15 cellular contexts compared by ENCODE assay signal in genomic region chr17:49670002-49670401, GRCh38. TPM values are rescaled to one million over a fixed set of nuclear protein-coding genes. Genes with fewer than 3 reads are reported as not detected.
DNase-seq lines count a peak whose midpoint lies in the region; ATAC-seq and TF ChIP-seq lines count a peak whose summit lies in the region.
"Had no signal": no experiment of that assay in that cellular context is flagged by ENCODE, and none has a peak within 500 bp of the region (broad histone marks: within the 10 kb centered on the region; RNA-seq: fewer than 3 reads in every experiment).

No MANE protein-coding gene starts in this region.

- H3F3A ChIP-seq in Loucy (ENCODE audit: low read depth) = no peaks in the 10 kb centered on the region

- TF ChIP-seq EP300 in sigmoid colon (IDR thresholded peaks at IDR 0.05) = no peak

- H3K27ac ChIP-seq in sigmoid colon (peak overlapping the region; percentile 54 to 98 (median 82)), brain microvascular endothelial cell (no peak overlapping the region)
- H3K27ac ChIP-seq: suprapubic skin had no signal

- in situ Hi-C loops in G401 (cut with HindIII; ENCODE audit: low sequenced_read_pairs) = no loop called here
- in situ Hi-C loops in brain microvascular endothelial cell (cut with HindIII; ENCODE audit: low pct_ligation_motif_present, low sequenced_read_pairs) = no loop called here

- peak overlapping the region; percentile 37 for H3K4me2 ChIP-seq in Loucy (ENCODE audit: low read depth, low read length, poor library complexity, severe bottlenecking)

- H3K9me3 ChIP-seq in Loucy (ENCODE audit: insufficient read depth, low read depth, low read length) = no peaks in the 10 kb centered on the region
- no peaks in the 10 kb centered on the region for H3K9me3 ChIP-seq in sigmoid colon
- H3K9me3 ChIP-seq: suprapubic skin had no signal

- H3K4me3 ChIP-seq in Loucy (ENCODE audit: low read length, poor library complexity, severe bottlenecking) (no peak overlapping the region), sigmoid colon (peak overlapping the region in 1 of 4 donors; percentile 7), brain microvascular endothelial cell (ENCODE audit: low read depth, low read length) (no peak overlapping the region)
- H3K4me3 ChIP-seq: suprapubic skin had no signal

- H3K36me3 ChIP-seq in Loucy (ENCODE audit: insufficient read depth, low read length) (peaks cover 8% of the 10 kb centered on the region; the same call in 1 of the 2 replicates), sigmoid colon (peaks cover 0 to 2% (median 0%) of the 10 kb centered on the region in 4 donors), brain microvascular endothelial cell (replicated peaks) (no peaks in the 10 kb centered on the region)
- H3K36me3 ChIP-seq: suprapubic skin had no signal

- intact Hi-C loops in left colon (cut with DNase I, micrococcal nuclease) (no loop called here), sigmoid colon (cut with DNase I) (no loop called here)

- TF ChIP-seq CTCF in Loucy (conservative IDR thresholded peaks at IDR 0.05; ENCODE audit: low read length) (no peak), sigmoid colon (IDR thresholded peaks at IDR 0.05) (no peak), brain microvascular endothelial cell (IDR thresholded peaks at IDR 0.05; ENCODE audit: low read depth, low read length, missing control alignments) (no peak)

- peaks cover 46% of the 10 kb centered on the region for H4K20me1 ChIP-seq in Loucy (ENCODE audit: insufficient read depth, low read length, poor library complexity, severe bottlenecking)

- H3K79me2 ChIP-seq in Loucy (ENCODE audit: insufficient read depth, low read length) = peaks cover 85% of the 10 kb centered on the region

- H3K27me3 ChIP-seq in Loucy (ENCODE audit: insufficient read depth, low read length, poor library complexity, severe bottlenecking) (no peaks in the 10 kb centered on the region), sigmoid colon (no peaks in the 10 kb centered on the region), brain microvascular endothelial cell (replicated peaks) (no peaks in the 10 kb centered on the region)
- H3K27me3 ChIP-seq: suprapubic skin had no signal

- peaks cover 25% of the 10 kb centered on the region for H3K4me1 ChIP-seq in Loucy (ENCODE audit: insufficient read depth, low read length, poor library complexity, severe bottlenecking)
- H3K4me1 ChIP-seq in sigmoid colon = peaks cover 0 to 62% (median 55%) of the 10 kb centered on the region in 4 donors

- no peaks in the 10 kb centered on the region for H3K9me2 ChIP-seq in Loucy (replicated peaks; ENCODE audit: low read depth, low read length)

- WGBS in sigmoid colon, 2 donors = 51 to 67% methylated on average over 1 of the region's 1 CpG

- no peak for TF ChIP-seq POLR2A in sigmoid colon (IDR thresholded peaks at IDR 0.05)

- H3K9ac ChIP-seq in Loucy (ENCODE audit: low read depth, low read length, poor library complexity, severe bottlenecking) = no peak overlapping the region

- DNase-seq in G401 (ENCODE audit: low spot score) (peak; percentile 31), left colon (no peak), sigmoid colon (no peak), hepatic stellate cell (ENCODE audit: low spot score) (no peak), HT-29 (ENCODE audit: low spot score) (no peak), brain microvascular endothelial cell (no peak)
- DNase-seq: activated effector memory CD4-positive, alpha-beta T cell treated with anti-CD3 and anti-CD28 coated beads, Interleukin-2, amount 50 U/mL, for 16 hours; aorta; DMS153; small intestine; stimulated activated CD4-positive, alpha-beta T cell treated with anti-CD3 and anti-CD28 coated beads, Interleukin-4, amount 100 ng/mL, for 24 hours; T-helper 9 cell had no signal

- peak; percentile 35 for ATAC-seq in left colon
- ATAC-seq in GM19328 (IDR thresholded peaks at IDR 0.05; ENCODE audit: unreplicated experiment) = no peak

- no peak overlapping the region for H2AFZ ChIP-seq in Loucy (ENCODE audit: low read length)

RNA-seq across cellular contexts. Expression of gene SPOP, which starts 7.9 kb away (rescaled TPM):
- 158 and 200 TPM in 2 replicates for total RNA-seq in G401 (2014; rRNA removed; shearing (Covaris generic))
- total RNA-seq in left colon (10 to 100 TPM; 53.4 to 73.3 TPM), sigmoid colon (100 to 1,000 TPM; 226 to 332 (median 280) TPM)
- 10 to 100 TPM; 33.0 to 38.9 (median 35.6) TPM for polyA plus RNA-seq in sigmoid colon
- total RNA-seq in HT-29 (2014; rRNA removed; shearing (Covaris generic)) = 37.4 and 60.5 TPM in 2 replicates

RNA-seq across cellular contexts. Expression of gene SLC35B1, which starts 37.8 kb away (rescaled TPM):
- total RNA-seq in G401 (2014; rRNA removed; shearing (Covaris generic)) = 65.5 and 66.2 TPM in 2 replicates
- 10 to 100 TPM; 43.1 to 55.0 TPM for total RNA-seq in left colon
- 10 to 100 TPM; 13.0 to 34.9 (median 20.0) TPM for total RNA-seq in sigmoid colon
- 10 to 100 TPM; 24.0 to 59.7 (median 26.6) TPM for polyA plus RNA-seq in sigmoid colon
- total RNA-seq in HT-29 (2014; rRNA removed; shearing (Covaris generic)) = 64.0 and 73.7 TPM in 2 replicates
